ENCODE assay signal across 19 cellular contexts in the genomic region with DNA sequence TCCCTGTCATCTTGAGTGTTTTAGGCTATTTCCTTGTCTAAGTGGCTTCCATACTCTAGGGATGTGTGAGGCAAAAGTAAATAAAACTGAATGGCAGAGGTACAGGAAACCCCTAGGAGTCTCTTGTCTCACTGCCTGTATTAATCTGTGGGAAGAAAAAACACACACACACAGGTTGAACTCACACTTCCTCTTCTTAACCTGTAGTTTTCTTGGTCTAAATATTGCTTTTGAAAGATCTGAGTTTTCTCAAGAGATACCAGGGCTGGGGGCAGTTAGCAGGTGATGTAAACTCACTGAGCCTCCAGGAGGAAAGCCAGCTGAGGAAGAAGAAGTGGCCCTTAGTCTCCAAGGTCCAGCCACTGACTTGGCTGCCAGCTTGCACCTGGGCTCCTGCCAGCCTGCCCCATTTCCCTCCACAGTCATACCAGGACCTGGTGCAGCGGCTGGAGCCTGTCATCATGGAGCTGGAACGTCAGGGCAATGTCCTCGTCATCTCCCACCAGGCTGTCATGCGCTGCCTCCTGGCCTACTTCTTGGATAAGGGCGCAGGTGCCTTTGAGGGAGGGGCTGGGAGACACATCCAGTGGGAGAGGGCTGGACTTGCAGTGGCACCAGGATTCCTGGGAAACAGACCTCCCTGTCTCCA. TPM values are rescaled to one million over a fixed set of nuclear protein-coding genes. Genes with fewer than 3 reads are reported as not detected.
A peak's percentile ranks its signal among the peaks of the same experiment; 100 is the strongest.
DNase-seq lines count a peak whose midpoint lies in the region; ATAC-seq and TF ChIP-seq lines count a peak whose summit lies in the region.
"Had no signal": no experiment of that assay in that cellular context is flagged by ENCODE, and none has a peak within 500 bp of the region (broad histone marks: within the 10 kb centered on the region; RNA-seq: fewer than 3 reads in every experiment).

No MANE protein-coding gene starts in this region.

- H2AFZ ChIP-seq in mammary epithelial cell (ENCODE audit: low read depth, low read length), result no peak overlapping the region

- no peaks in the 10 kb centered on the region for H3K79me2 ChIP-seq in mammary epithelial cell (ENCODE audit: insufficient read depth, low read length)

- TF ChIP-seq CTCF in RWPE1 (conservative IDR thresholded peaks at IDR 0.05; ENCODE audit: low read depth), result no peak
- TF ChIP-seq CTCF in left lung (IDR thresholded peaks at IDR 0.05), result no peak
- TF ChIP-seq CTCF in mammary epithelial cell (conservative IDR thresholded peaks at IDR 0.05 in 1 of 2, IDR thresholded peaks at IDR 0.05 in 1 of 2; ENCODE audit: extremely low read depth in 1 of 2, insufficient read depth in 1 of 2, low read depth in 1 of 2, low read length in 2 of 2), result no peak

- H3K4me1 ChIP-seq in left lung (peaks cover 0 to 33% of the 10 kb centered on the region in 2 donors), mammary epithelial cell (ENCODE audit: insufficient read depth, low read length) (peaks cover 24% of the 10 kb centered on the region)
- H3K4me1 ChIP-seq: adrenal gland had no signal

- ATAC-seq in GM18907 (IDR thresholded peaks at IDR 0.05; ENCODE audit: unreplicated experiment) (peak; percentile 55), left lung (peak; percentile 45)

- in situ Hi-C loops in mammary epithelial cell (cut with MboI; ENCODE audit: low sequenced_read_pairs in 2 of 2), result loop anchor here in 1 of 2 donors (10.0 kb wide), 1 partner anchor 335 kb away; no protein-coding TSS in a partner anchor

- H3K4me3 ChIP-seq in left lung (no peak overlapping the region), mammary epithelial cell (replicated peaks in 1 of 3; ENCODE audit: insufficient read depth in 1 of 3, low read depth in 2 of 3, low read length in 3 of 3) (no peak overlapping the region)
- H3K4me3 ChIP-seq: adrenal gland had no signal

- H3K4me2 ChIP-seq in mammary epithelial cell (ENCODE audit: insufficient read depth, low read depth, low read length), result no peak overlapping the region

- DNase-seq in DMS153 treated with DMSO at 0.1 percent for 48 hours (lab: John Stamatoyannopoulos, UW; ENCODE audit: unreplicated experiment) (peak; percentile 23), RWPE1 (ENCODE audit: low spot score) (no peak), left lung (no peak), mammary epithelial cell (no peak), NCI-H774 (lab: John Stamatoyannopoulos, UW) (no peak)
- DNase-seq in stimulated activated CD4-positive, alpha-beta T cell treated with anti-CD3 and anti-CD28 coated beads, Interleukin-4, amount 100 ng/mL, for 24 hours, result no peak
- DNase-seq in activated CD4-positive, alpha-beta T cell treated with anti-CD3 and anti-CD28 coated beads, Interleukin-2, amount 50 U/mL, for 1 hour, result no peak
- DNase-seq: activated CD4-positive, alpha-beta T cell treated with anti-CD3 and anti-CD28 coated beads for 1 hour; activated T-cell treated with anti-CD3 and anti-CD28 coated beads, Interleukin-2, amount 50 U/mL, for 24 hours; adrenal gland; cerebellar nuclear complex; IMR-90; NCI-H1105 had no signal

- H3K27me3 ChIP-seq in left lung, result no peaks in the 10 kb centered on the region
- H3K27me3 ChIP-seq in mammary epithelial cell (ENCODE audit: insufficient read depth, low read length), result no peaks in the 10 kb centered on the region
- H3K27me3 ChIP-seq: adrenal gland had no signal

- BruUV-seq in mammary epithelial cell (replicated peaks; lab: Mats Ljungman, UMichigan), result no TSS peak

- peaks cover 0 to 77% of the 10 kb centered on the region in 2 donors for H3K36me3 ChIP-seq in left lung
- H3K36me3 ChIP-seq in mammary epithelial cell (ENCODE audit: insufficient read depth, low read length), result peaks cover 10% of the 10 kb centered on the region

- CTCF ChIA-PET in RWPE1 (lab: Yijun Ruan, JAX) (interaction anchor here (0.6 to 1.4 kb wide), 2 partner anchors 21 to 800 kb away, joined by 3 to 4 read pairs; no protein-coding TSS in a partner anchor), mammary epithelial cell (lab: Charles Lee; ENCODE audit: low non-redundant PET) (interaction anchor here (0.5 kb wide), 1 partner anchor 21 kb away, joined by 3 read pairs; no protein-coding TSS in a partner anchor)

- dilution Hi-C loops in mammary epithelial cell (cut with HindIII; ENCODE audit: low sequenced_read_pairs), result loop anchor here (5.0 kb wide), 1 partner anchor 163 kb away; no protein-coding TSS in a partner anchor

- H3K27ac ChIP-seq in RWPE1 (peak overlapping the region; percentile 4; the same call in 1 of the 2 replicates), left lung (peak overlapping the region in 1 of 2 donors; percentile 86), mammary epithelial cell (ENCODE audit: insufficient read depth, low read depth, low read length) (no peak overlapping the region)
- H3K27ac ChIP-seq: adrenal gland had no signal

- intact Hi-C loops in left lung (cut with DNase I) (no loop called here), mammary epithelial cell (cut with micrococcal nuclease) (loop anchor here (10.0 kb wide), 1 partner anchor 455 kb away; a partner anchor contains a TSS)

- no peak overlapping the region for H3K9ac ChIP-seq in mammary epithelial cell (ENCODE audit: insufficient read depth, low read length)

- no peaks in the 10 kb centered on the region for H3K9me3 ChIP-seq in left lung
- no peaks in the 10 kb centered on the region for H3K9me3 ChIP-seq in mammary epithelial cell (replicated peaks; ENCODE audit: insufficient read depth, low read length)
- H3K9me3 ChIP-seq: adrenal gland had no signal

- POLR2A ChIA-PET in RWPE1 (lab: Yijun Ruan, JAX; ENCODE audit: low non-redundant PET), result no interaction called here

- 90% methylated on average over 5 of the region's 5 CpGs for WGBS in mammary epithelial cell (ENCODE audit: low coverage, missing lambda C conversion rate)

- H4K20me1 ChIP-seq in mammary epithelial cell (ENCODE audit: insufficient read depth, low read length), result no peaks in the 10 kb centered on the region

RNA-seq across cellular contexts. Expression of a gene that starts 16.9 kb away (rescaled TPM):
- total RNA-seq in left lung, result 10 to 100 TPM; 52.6 to 63.8 TPM
- 10 to 100 TPM; 34.4 to 38.7 TPM for total RNA-seq in mammary epithelial cell
- 6.5 TPM for polyA plus RNA-seq in mammary epithelial cell
- 51.3 TPM for polyA minus RNA-seq in mammary epithelial cell

RNA-seq across cellular contexts. Expression of a gene that starts 18.7 kb away (rescaled TPM):
- 1 to 10 TPM; 4.3 to 6.4 TPM for total RNA-seq in left lung
- total RNA-seq in mammary epithelial cell, result not detected
- polyA plus RNA-seq in mammary epithelial cell, result not detected
- not detected for polyA minus RNA-seq in mammary epithelial cell
- total RNA-seq: endothelial cell of umbilical vein, frontal cortex, IMR-90, progenitor cell of endocrine pancreas had no signal
- polyA plus RNA-seq: BJ, endothelial cell of umbilical vein, IMR-90 had no signal

RNA-seq across cellular contexts. Expression of a gene that starts 19.0 kb away (rescaled TPM):
- total RNA-seq in left lung (1 to 10 TPM; 7.3 to 9.9 TPM), mammary epithelial cell (10 to 100 TPM in 1 of 2 donors, 1 to 10 TPM in 1; 9.0 to 19.7 TPM)
- 2.3 TPM for polyA plus RNA-seq in mammary epithelial cell
- polyA minus RNA-seq in mammary epithelial cell, result 6.5 TPM

RNA-seq across cellular contexts. Expression of a gene that starts 34.1 kb away (rescaled TPM):
- total RNA-seq in left lung (10 to 100 TPM; 22.2 to 32.1 TPM), mammary epithelial cell (not detected)
- polyA plus RNA-seq in mammary epithelial cell, result not detected
- not detected for polyA minus RNA-seq in mammary epithelial cell
- total RNA-seq: Daoy, endothelial cell of umbilical vein, frontal cortex, IMR-90, progenitor cell of endocrine pancreas had no signal
- polyA plus RNA-seq: BJ, endothelial cell of umbilical vein, IMR-90 had no signal

RNA-seq across cellular contexts. Expression of a gene that starts 37.4 kb away (rescaled TPM):
- total RNA-seq in left lung, result 100 to 1,000 TPM; 101 to 212 TPM
- total RNA-seq in mammary epithelial cell, result 100 to 1,000 TPM in 1 of 2 donors, 10 to 100 TPM in 1; 94.0 to 129 TPM
- 47.0 TPM for polyA plus RNA-seq in mammary epithelial cell
- 110 TPM for polyA minus RNA-seq in mammary epithelial cell
- total RNA-seq: frontal cortex had no signal
- polyA plus RNA-seq: BJ, endothelial cell of umbilical vein had no signal

Comparison
In these comparisons a context has a peak if more than half of its experiments do, and no peak if none do; other contexts are left out.
1. RNA of a gene that starts 18.7 kb away (total RNA-seq): 4.3 to 6.4 TPM in left lung; not detected in mammary epithelial cell; every median in the first group is over 4 times any median in the second.